15 cellular contexts compared by ENCODE assay signal in genomic region chr13:49062297-49062896, GRCh38.
DNase-seq lines count a peak whose midpoint lies in the region; TF ChIP-seq lines count a peak whose summit lies in the region.
"Had no signal": no experiment of that assay in that cellular context is flagged by ENCODE, and none has a peak within 500 bp of the region (broad histone marks: within the 10 kb centered on the region; RNA-seq: fewer than 3 reads in every experiment).

No MANE protein-coding gene starts in this region.

- no peaks in the 10 kb centered on the region for H3K79me1 ChIP-seq in trophoblast cell (ENCODE audit: low read length)

- H3K4me1 Mint-ChIP-seq in HFFc6 (ENCODE audit: low read depth): peaks cover 68% of the 10 kb centered on the region
- H3K4me1 Mint-ChIP-seq in endodermal cell: no peaks in the 10 kb centered on the region

- H3K9me3 Mint-ChIP-seq in HFFc6 (no peaks in the 10 kb centered on the region), endodermal cell (no peaks in the 10 kb centered on the region)
- H3K9me3 Mint-ChIP-seq: activated B cell treated with CpG ODN at 0.5 μM for 24 hours; CD8-positive, alpha-beta T cell had no signal

- H3K36me3 ChIP-seq in endodermal cell (ENCODE audit: control insufficient read depth, insufficient read depth, low read length) (peaks cover 4% of the 10 kb centered on the region), trophoblast cell (ENCODE audit: control insufficient read depth in 1 of 2, insufficient read depth in 2 of 2, low read length in 2 of 2) (no peaks in the 10 kb centered on the region), sigmoid colon (no peaks in the 10 kb centered on the region), vagina (no peaks in the 10 kb centered on the region)
- H3K36me3 ChIP-seq: gastroesophageal sphincter, right lobe of liver, SJSA1 had no signal

- H3K36me3 Mint-ChIP-seq in HFFc6 (ENCODE audit: low read depth): peaks cover 27% of the 10 kb centered on the region
- H3K36me3 Mint-ChIP-seq in endodermal cell (ENCODE audit: low read depth): peaks cover 17% of the 10 kb centered on the region

- H3K27me3 ChIP-seq in endodermal cell (ENCODE audit: control insufficient read depth, insufficient read depth, low read length, poor library complexity, severe bottlenecking): no peaks in the 10 kb centered on the region
- H3K27me3 ChIP-seq in trophoblast cell (ENCODE audit: insufficient read depth, low read length): no peaks in the 10 kb centered on the region
- no peaks in the 10 kb centered on the region for H3K27me3 ChIP-seq in sigmoid colon
- H3K27me3 ChIP-seq in vagina: no peaks in the 10 kb centered on the region
- H3K27me3 ChIP-seq: gastroesophageal sphincter, right lobe of liver, SJSA1 had no signal

- H3K9me3 ChIP-seq in endodermal cell (ENCODE audit: control insufficient read depth, low read length): no peaks in the 10 kb centered on the region
- H3K9me3 ChIP-seq in trophoblast cell (ENCODE audit: insufficient read depth, low read depth, low read length): no peaks in the 10 kb centered on the region
- H3K9me3 ChIP-seq in sigmoid colon: no peaks in the 10 kb centered on the region
- no peaks in the 10 kb centered on the region for H3K9me3 ChIP-seq in vagina
- H3K9me3 ChIP-seq: gastroesophageal sphincter, right lobe of liver, SJSA1 had no signal

- H3K14ac ChIP-seq in trophoblast cell (ENCODE audit: low read length): no peak overlapping the region

- H3K4me3 ChIP-seq in endodermal cell (ENCODE audit: low read length) (no peak overlapping the region), trophoblast cell (ENCODE audit: low read depth, low read length) (no peak overlapping the region), sigmoid colon (no peak overlapping the region), vagina (no peak overlapping the region)
- H3K4me3 ChIP-seq: gastroesophageal sphincter, right lobe of liver, SJSA1 had no signal

- no peak overlapping the region for H4K12ac ChIP-seq in trophoblast cell (ENCODE audit: low read depth, low read length)

- H2BK5ac ChIP-seq in trophoblast cell (ENCODE audit: low read depth, low read length, poor library complexity): no peak overlapping the region

- H3K18ac ChIP-seq in trophoblast cell (ENCODE audit: low read length): no peak overlapping the region

- H2AK5ac ChIP-seq in trophoblast cell (ENCODE audit: low read length): no peak overlapping the region

- DNase-seq in HFFc6 (peak; percentile 28), OCI-M2 (lab: John Stamatoyannopoulos, UW; ENCODE audit: unreplicated experiment) (peak; percentile 15), endodermal cell (no peak), trophoblast cell (peak; percentile 23 to 94), sigmoid colon (no peak), vagina (ENCODE audit: extremely low spot score in 2 of 2) (no peak), NCI-H1105 treated with DMSO at 0.1 percent for 48 hours (lab: John Stamatoyannopoulos, UW) (no peak)
- DNase-seq: activated B cell treated with CpG ODN at 0.5 μM for 24 hours; activated T-cell treated with anti-CD3 and anti-CD28 coated beads for 4 hours; CD8-positive, alpha-beta T cell; NCI-H1694; NCI-H69; right lobe of liver had no signal

- H2BK12ac ChIP-seq in trophoblast cell (ENCODE audit: low read length): no peak overlapping the region

- no peak overlapping the region for H3K4ac ChIP-seq in trophoblast cell (ENCODE audit: low read depth, low read length)

- no peaks in the 10 kb centered on the region for H3K79me2 ChIP-seq in trophoblast cell (ENCODE audit: control insufficient read depth, insufficient read depth, low read length, poor library complexity)

- H3K27me3 Mint-ChIP-seq in HFFc6 (ENCODE audit: insufficient read depth) (peaks cover 2% of the 10 kb centered on the region; the same call in 1 of the 2 replicates), endodermal cell (ENCODE audit: insufficient read depth) (no peaks in the 10 kb centered on the region)
- H3K27me3 Mint-ChIP-seq: activated B cell treated with CpG ODN at 0.5 μM for 24 hours had no signal

- TF ChIP-seq POLR2A in sigmoid colon (IDR thresholded peaks at IDR 0.05) (no peak), vagina (IDR thresholded peaks at IDR 0.05) (no peak)

- no peak overlapping the region for H2BK120ac ChIP-seq in trophoblast cell (ENCODE audit: insufficient read depth, low read length, poor library complexity)

- 90 to 100% methylated on average over 1 to 3 of the region's 3 CpGs for WGBS in endodermal cell (ENCODE audit: insufficient coverage in 1 of 2, insufficient read length in 1 of 2), 2 experiments
- WGBS in trophoblast cell (ENCODE audit: extremely low coverage, insufficient coverage, insufficient read length): no CpG with 5 or more reads among the region's 3 CpGs
- WGBS in sigmoid colon, 2 donors: 58 to 81% methylated on average over 3 of the region's 3 CpGs

- no peak for TF ChIP-seq EP300 in sigmoid colon (IDR thresholded peaks at IDR 0.05)

- H4K8ac ChIP-seq in trophoblast cell (ENCODE audit: low read depth, low read length): no peak overlapping the region

- H3K4me3 Mint-ChIP-seq in HFFc6: peak overlapping the region; percentile 40
- no peak overlapping the region for H3K4me3 Mint-ChIP-seq in endodermal cell
- H3K4me3 Mint-ChIP-seq: activated B cell treated with CpG ODN at 0.5 μM for 24 hours; CD8-positive, alpha-beta T cell had no signal

- peak overlapping the region; percentile 56 for H3K27ac Mint-ChIP-seq in HFFc6
- peak overlapping the region; percentile 14 for H3K27ac Mint-ChIP-seq in endodermal cell
- H3K27ac Mint-ChIP-seq: activated B cell treated with CpG ODN at 0.5 μM for 24 hours; CD8-positive, alpha-beta T cell had no signal

- H4K91ac ChIP-seq in trophoblast cell (ENCODE audit: low read depth, low read length): no peak overlapping the region

- H2AFZ ChIP-seq in trophoblast cell (ENCODE audit: insufficient read depth, low read length, poor library complexity): no peak overlapping the region

- intact Hi-C loops in sigmoid colon (cut with DNase I): no loop called here
- intact Hi-C loops in vagina (cut with DNase I): no loop called here

- no peak overlapping the region for H3K27ac ChIP-seq in endodermal cell (ENCODE audit: low read depth, low read length)
- no peak overlapping the region for H3K27ac ChIP-seq in trophoblast cell (ENCODE audit: low read depth, low read length)
- no peak overlapping the region for H3K27ac ChIP-seq in sigmoid colon
- H3K27ac ChIP-seq in vagina: no peak overlapping the region
- H3K27ac ChIP-seq: gastroesophageal sphincter, right lobe of liver, SJSA1 had no signal

- TF ChIP-seq CTCF in HFFc6 (IDR thresholded peaks at IDR 0.05) (no peak), endodermal cell (conservative IDR thresholded peaks at IDR 0.05) (no peak), sigmoid colon (IDR thresholded peaks at IDR 0.05) (no peak), vagina (IDR thresholded peaks at IDR 0.05) (no peak)

- H3K4me2 ChIP-seq in trophoblast cell (ENCODE audit: low read length): no peak overlapping the region

- no peak overlapping the region for H3K9ac ChIP-seq in endodermal cell (ENCODE audit: extremely low read depth, low read length, poor library complexity, severe bottlenecking)
- no peak overlapping the region for H3K9ac ChIP-seq in trophoblast cell (ENCODE audit: low read length)

- H3K23ac ChIP-seq in trophoblast cell (ENCODE audit: low read length): no peak overlapping the region

- H3K4me1 ChIP-seq in endodermal cell (ENCODE audit: control insufficient read depth, insufficient read depth, low read length) (no peaks in the 10 kb centered on the region), trophoblast cell (ENCODE audit: control insufficient read depth in 1 of 2, insufficient read depth in 2 of 2, low read length in 2 of 2) (no peaks in the 10 kb centered on the region), sigmoid colon (peaks cover 0 to 32% (median 17%) of the 10 kb centered on the region in 4 donors), vagina (no peaks in the 10 kb centered on the region)
- H3K4me1 ChIP-seq: gastroesophageal sphincter, right lobe of liver had no signal

Comparison
In these comparisons a context has a peak if more than half of its experiments do, and no peak if none do; other contexts are left out.
1. DNase-seq: peak in HFFc6 (single experiment), OCI-M2 (single experiment) and trophoblast cell (2 of 2); none in endodermal cell (single experiment), sigmoid colon (single experiment), vagina (0 of 2) and NCI-H1105 treated with DMSO at 0.1 percent for 48 hours (single experiment).